In genomic region chr2:47277187-47277586, GRCh38 we compare ENCODE assay signal across 1 cellular context.
TF ChIP-seq lines count a peak whose summit lies in the region.

No MANE protein-coding gene starts in this region.

TF ChIP-seq in H1, 55 proteins besides CTCF, POLR2A, EP300 and RAD21 (continued from another document):
- TF ChIP-seq SIRT6 (IDR thresholded peaks at IDR 0.05; ENCODE audit: low read length) (no peak), CHD7 (IDR thresholded peaks at IDR 0.05; ENCODE audit: insufficient replicate concordance, low read length) (no peak)
